Comparison of ENCODE assay signal across 22 cellular contexts in genomic region chr1:38297852-38298251, GRCh38.
"Had no signal": no experiment of that assay in that cellular context is flagged by ENCODE, and none has a peak within 500 bp of the region (broad histone marks: within the 10 kb centered on the region; RNA-seq: fewer than 3 reads in every experiment).

No MANE protein-coding gene starts in this region.

- H3K9me3 Mint-ChIP-seq: activated CD4-positive, alpha-beta T cell treated with anti-CD3 and anti-CD28 coated beads, Interleukin-2, amount 10 ng/mL, durations not matched to agents 24 days and 14 days; activated T-cell treated with anti-CD3 and anti-CD28 coated beads, Interleukin-2, amount 50 U/mL, for 4 hours; stimulated activated naive CD8-positive, alpha-beta T cell treated with anti-CD3 and anti-CD28 coated beads, Interleukin-15, amount 100 ng/mL, for 72 hours had no signal

- H3K27me3 ChIP-seq: body of pancreas, uterus had no signal

- ATAC-seq: activated CD8-positive, alpha-beta T cell treated with anti-CD3 and anti-CD28 coated beads, Interleukin-2, amount 10 ng/mL, durations not matched to agents 7 days and 5 days; activated T-cell treated with anti-CD3 and anti-CD28 coated beads, Interleukin-2, amount 50 U/mL, for 4 hours; body of pancreas; gastrocnemius medialis; heart left ventricle; psoas muscle; right cardiac atrium; stimulated activated naive CD8-positive, alpha-beta T cell treated with anti-CD3 and anti-CD28 coated beads, Interleukin-15, amount 100 ng/mL, for 72 hours; T-cell had no signal

- H3K27ac Mint-ChIP-seq: activated CD4-positive, alpha-beta T cell treated with anti-CD3 and anti-CD28 coated beads, Interleukin-2, amount 10 ng/mL, durations not matched to agents 24 days and 14 days; activated CD8-positive, alpha-beta T cell treated with anti-CD3 and anti-CD28 coated beads, Interleukin-2, amount 10 ng/mL, durations not matched to agents 7 days and 5 days; T-cell had no signal

- H3K4me1 ChIP-seq: body of pancreas, gastrocnemius medialis, heart left ventricle, left ventricle myocardium inferior, psoas muscle, suprapubic skin, transverse colon, uterus had no signal

- H3K9me3 ChIP-seq: body of pancreas, gastrocnemius medialis, heart left ventricle, left ventricle myocardium inferior, psoas muscle, suprapubic skin, transverse colon, uterus had no signal

- H3K4me3 Mint-ChIP-seq: activated CD4-positive, alpha-beta T cell treated with anti-CD3 and anti-CD28 coated beads, Interleukin-2, amount 10 ng/mL, durations not matched to agents 24 days and 14 days; activated CD8-positive, alpha-beta T cell treated with anti-CD3 and anti-CD28 coated beads, Interleukin-2, amount 10 ng/mL, durations not matched to agents 7 days and 5 days; activated T-cell treated with anti-CD3 and anti-CD28 coated beads, Interleukin-2, amount 50 U/mL, for 4 hours; stimulated activated naive CD8-positive, alpha-beta T cell treated with anti-CD3 and anti-CD28 coated beads, Interleukin-15, amount 100 ng/mL, for 72 hours; T-cell had no signal

- H3K36me3 ChIP-seq: gastrocnemius medialis, heart left ventricle, left ventricle myocardium inferior, suprapubic skin, transverse colon, uterus had no signal

- H3K4me3 ChIP-seq: body of pancreas, coronary artery, gastrocnemius medialis, heart left ventricle, left ventricle myocardium inferior, psoas muscle, skin epidermis, suprapubic skin, transverse colon, uterus had no signal

- H3K36me3 Mint-ChIP-seq: T-cell had no signal

- H3K27ac ChIP-seq: body of pancreas, coronary artery, gastrocnemius medialis, heart left ventricle, left ventricle myocardium inferior, psoas muscle, skin epidermis, suprapubic skin, transverse colon, uterus had no signal

- H3K4me1 Mint-ChIP-seq: activated CD4-positive, alpha-beta T cell treated with anti-CD3 and anti-CD28 coated beads, Interleukin-2, amount 10 ng/mL, durations not matched to agents 24 days and 14 days had no signal

- DNase-seq: activated CD4-positive, alpha-beta T cell treated with anti-CD3 and anti-CD28 coated beads, Interleukin-2, amount 10 ng/mL, durations not matched to agents 24 days and 14 days; activated CD8-positive, alpha-beta memory T cell treated with anti-CD3 and anti-CD28 coated beads, Interleukin-2, amount 50 U/mL, for 4 hours; activated CD8-positive, alpha-beta T cell treated with anti-CD3 and anti-CD28 coated beads, Interleukin-2, amount 10 ng/mL, durations not matched to agents 7 days and 5 days; activated naive CD4-positive, alpha-beta T cell treated with anti-CD3 and anti-CD28 coated beads, Interleukin-2, amount 50 U/mL, for 16 hours; activated T-cell treated with anti-CD3 and anti-CD28 coated beads, Interleukin-2, amount 50 U/mL, for 4 hours; body of pancreas; central memory CD4-positive, alpha-beta T cell; gastrocnemius medialis; heart left ventricle; kidney glomerular epithelial cell; left ventricle myocardium inferior; psoas muscle; right cardiac atrium; stimulated activated CD4-positive, alpha-beta T cell treated with anti-CD3 and anti-CD28 coated beads, Interleukin-15, amount 100 ng/mL, for 24 hours; stimulated activated CD4-positive, alpha-beta T cell treated with anti-CD3 and anti-CD28 coated beads, Interleukin-2, amount 100 ng/mL, for 48 hours; stimulated activated naive CD8-positive, alpha-beta T cell treated with anti-CD3 and anti-CD28 coated beads, Interleukin-15, amount 100 ng/mL, for 72 hours; T-cell; transverse colon; uterus had no signal
